ENCODE assay signal across 8 cellular contexts in genomic region chr2:48946444-48947048, GRCh38.
A peak's percentile ranks its signal among the peaks of the same experiment; 100 is the strongest.
DNase-seq lines count a peak whose midpoint lies in the region; ATAC-seq and TF ChIP-seq lines count a peak whose summit lies in the region.

No MANE protein-coding gene starts in this region.

- H3K4me3 Mint-ChIP-seq in activated CD8-positive, alpha-beta T cell treated with anti-CD3 and anti-CD28 coated beads for 36 hours, result no peak overlapping the region
- no peak overlapping the region for H3K4me3 Mint-ChIP-seq in osteocyte (ENCODE audit: unreplicated experiment)

- peak; percentile 80 for DNase-seq in G401 (ENCODE audit: low spot score)
- DNase-seq in NCI-H510A (lab: John Stamatoyannopoulos, UW), result peak; percentile 9
- DNase-seq in activated CD8-positive, alpha-beta T cell treated with anti-CD3 and anti-CD28 coated beads for 36 hours, result peak; percentile 15
- DNase-seq in globus pallidus (ENCODE audit: low spot score), result peak; percentile 50
- no peak for DNase-seq in osteocyte (ENCODE audit: extremely low spot score, unreplicated experiment)
- no peak for DNase-seq in activated effector memory CD4-positive, alpha-beta T cell treated with anti-CD3 and anti-CD28 coated beads, Interleukin-2, amount 50 U/mL, for 16 hours

- H3K27me3 Mint-ChIP-seq in activated CD8-positive, alpha-beta T cell treated with anti-CD3 and anti-CD28 coated beads for 36 hours, result peaks cover 5% of the 10 kb centered on the region
- peaks cover 21% of the 10 kb centered on the region for H3K27me3 Mint-ChIP-seq in osteocyte (ENCODE audit: unreplicated experiment)

- POLR2A ChIA-PET in activated CD8-positive, alpha-beta T cell treated with anti-CD3 and anti-CD28 coated beads for 36 hours (lab: Charles Lee), result no interaction called here

- H3K27ac Mint-ChIP-seq in activated CD8-positive, alpha-beta T cell treated with anti-CD3 and anti-CD28 coated beads for 36 hours, result no peak overlapping the region
- no peak overlapping the region for H3K27ac Mint-ChIP-seq in osteocyte (ENCODE audit: unreplicated experiment)

- CTCF ChIA-PET in activated CD8-positive, alpha-beta T cell treated with anti-CD3 and anti-CD28 coated beads for 36 hours (lab: Charles Lee), result interaction anchor here (0.9 to 2.2 kb wide), 7 partner anchors 10 to 1547 kb away, joined by 3 to 14 read pairs (median 4); no protein-coding TSS in a partner anchor

- no peaks in the 10 kb centered on the region for H3K4me1 Mint-ChIP-seq in activated CD8-positive, alpha-beta T cell treated with anti-CD3 and anti-CD28 coated beads for 36 hours (ENCODE audit: low read depth)
- H3K4me1 Mint-ChIP-seq in osteocyte (ENCODE audit: unreplicated experiment), result no peaks in the 10 kb centered on the region

- H3K9me3 Mint-ChIP-seq in activated CD8-positive, alpha-beta T cell treated with anti-CD3 and anti-CD28 coated beads for 36 hours, result no peaks in the 10 kb centered on the region
- no peaks in the 10 kb centered on the region for H3K9me3 Mint-ChIP-seq in osteocyte (ENCODE audit: unreplicated experiment)

- intact Hi-C loops in activated CD8-positive, alpha-beta T cell treated with anti-CD3 and anti-CD28 coated beads for 36 hours (cut with micrococcal nuclease), result loop anchor here (1.0 to 10.0 kb wide), 2 partner anchors 1198 to 1546 kb away; no protein-coding TSS in a partner anchor

- no peaks in the 10 kb centered on the region for H3K36me3 Mint-ChIP-seq in activated CD8-positive, alpha-beta T cell treated with anti-CD3 and anti-CD28 coated beads for 36 hours (ENCODE audit: low read depth)
- H3K36me3 Mint-ChIP-seq in osteocyte (ENCODE audit: unreplicated experiment), result no peaks in the 10 kb centered on the region

- in situ Hi-C loops in G401 (cut with HindIII; ENCODE audit: low sequenced_read_pairs), result no loop called here

- ATAC-seq in GM21367 (IDR thresholded peaks at IDR 0.05; ENCODE audit: unreplicated experiment) (peak; percentile 94), HG03469 (IDR thresholded peaks at IDR 0.05; ENCODE audit: unreplicated experiment) (peak; percentile 72)
- peak; percentile 77 for ATAC-seq in activated CD8-positive, alpha-beta T cell treated with anti-CD3 and anti-CD28 coated beads for 36 hours

- TF ChIP-seq CTCF in activated CD8-positive, alpha-beta T cell treated with anti-CD3 and anti-CD28 coated beads for 36 hours (IDR thresholded peaks at IDR 0.05), result peak; percentile 80
- TF ChIP-seq CTCF in osteocyte (IDR thresholded peaks at IDR 0.05), result peak; percentile 91

Comparison
In these comparisons a context has a peak if more than half of its experiments do, and no peak if none do; other contexts are left out.
1. DNase-seq: peak in G401 (single experiment), NCI-H510A (single experiment), activated CD8-positive, alpha-beta T cell treated with anti-CD3 and anti-CD28 coated beads for 36 hours (single experiment) and globus pallidus (single experiment); none in osteocyte (single experiment) and activated effector memory CD4-positive, alpha-beta T cell treated with anti-CD3 and anti-CD28 coated beads, Interleukin-2, amount 50 U/mL, for 16 hours (single experiment).
2. Peak in every context shown above with its lines, with median percentiles within 50 percentile points of each other: ATAC-seq.